14 cellular contexts compared by ENCODE assay signal in the genomic region with DNA sequence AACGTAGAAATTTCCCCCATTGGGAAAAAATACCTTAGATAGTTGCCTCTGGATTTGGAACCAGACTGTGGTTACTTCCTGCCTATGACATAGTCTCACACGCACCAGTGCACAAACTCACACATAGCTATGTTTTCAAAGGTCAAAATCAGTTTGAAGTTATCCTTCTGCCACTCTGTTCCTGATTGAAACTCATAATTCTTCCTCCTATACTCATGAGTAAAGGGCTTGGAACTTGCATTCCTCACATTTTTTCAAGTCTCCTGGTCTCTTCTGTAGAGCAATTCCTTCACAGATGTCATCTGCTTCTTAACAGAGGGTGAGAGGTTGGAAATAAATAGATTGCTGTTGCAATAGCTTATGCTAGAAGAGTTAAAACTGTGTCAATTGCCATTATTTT. TPM values are rescaled to one million over a fixed set of nuclear protein-coding genes. Genes with fewer than 3 reads are reported as not detected.
DNase-seq lines count a peak whose midpoint lies in the region; ATAC-seq, FAIRE-seq and TF ChIP-seq lines count a peak whose summit lies in the region.
"Had no signal": no experiment of that assay in that cellular context is flagged by ENCODE, and none has a peak within 500 bp of the region (broad histone marks: within the 10 kb centered on the region; RNA-seq: fewer than 3 reads in every experiment).

No MANE protein-coding gene starts in this region.

- no CpG with 5 or more reads among the region's 2 CpGs for WGBS in mesendoderm (ENCODE audit: extremely low coverage, insufficient coverage, low lambda C conversion rate)

- H3K4me3 ChIP-seq in BJ (ENCODE audit: low read depth, low read length): no peak overlapping the region
- no peak overlapping the region for H3K4me3 ChIP-seq in endothelial cell of umbilical vein (replicated peaks in 1 of 3; ENCODE audit: insufficient read depth in 1 of 3, low read depth in 1 of 3, low read length in 3 of 3)
- no peak overlapping the region for H3K4me3 ChIP-seq in mesendoderm (ENCODE audit: low read length)
- H3K4me3 ChIP-seq: K562, psoas muscle had no signal

- TF ChIP-seq CTCF in BJ (IDR thresholded peaks at IDR 0.05; ENCODE audit: insufficient read depth, low read depth, low read length) (no peak), endothelial cell of umbilical vein (IDR thresholded peaks at IDR 0.05; ENCODE audit: extremely low read depth in 1 of 2, insufficient read depth in 1 of 2, low read depth in 1 of 2, low read length in 2 of 2) (no peak)

- H4K5ac ChIP-seq in mesendoderm (ENCODE audit: low read length): no peak overlapping the region

- intact Hi-C loops in endothelial cell of umbilical vein (cut with micrococcal nuclease): loop anchor here (1.0 to 2.0 kb wide), 2 partner anchors 40 to 483 kb away; no protein-coding TSS in a partner anchor

- peak overlapping the region; percentile 16 for H3K4me2 ChIP-seq in endothelial cell of umbilical vein (ENCODE audit: insufficient read depth, low read length)
- no peak overlapping the region for H3K4me2 ChIP-seq in mesendoderm (ENCODE audit: low read length)

- no peak overlapping the region for H3K23ac ChIP-seq in mesendoderm (ENCODE audit: low read length)

- H3K18ac ChIP-seq in mesendoderm (ENCODE audit: low read length): peak overlapping the region; percentile 51

- no peak overlapping the region for H3K56ac ChIP-seq in mesendoderm (ENCODE audit: low read length)

- ATAC-seq in GM19395 (IDR thresholded peaks at IDR 0.05; ENCODE audit: unreplicated experiment) (no peak), GM21515 (IDR thresholded peaks at IDR 0.05; ENCODE audit: unreplicated experiment) (no peak)
- ATAC-seq: K562, left colon, psoas muscle had no signal

- H3K4me1 ChIP-seq in endothelial cell of umbilical vein (ENCODE audit: control insufficient read depth, extremely low read depth, insufficient read depth, low read length) (peaks cover 8% of the 10 kb centered on the region), mesendoderm (ENCODE audit: control insufficient read depth, low read depth, low read length) (no peaks in the 10 kb centered on the region)
- H3K4me1 ChIP-seq: psoas muscle had no signal

- H3K9me1 ChIP-seq in endothelial cell of umbilical vein (replicated peaks; ENCODE audit: control insufficient read depth, extremely low read depth, insufficient read depth, low read length): no peaks in the 10 kb centered on the region

- H3K36me3 ChIP-seq in BJ (ENCODE audit: control insufficient read depth, insufficient read depth, low read length) (no peaks in the 10 kb centered on the region), endothelial cell of umbilical vein (ENCODE audit: control insufficient read depth in 2 of 2, extremely low read depth in 1 of 2, insufficient read depth in 2 of 2, low read length in 2 of 2) (no peaks in the 10 kb centered on the region), mesendoderm (ENCODE audit: control insufficient read depth, insufficient read depth, low read length) (no peaks in the 10 kb centered on the region)

- no peak overlapping the region for H4K8ac ChIP-seq in mesendoderm (ENCODE audit: low read depth, low read length)

- H3K9ac ChIP-seq in endothelial cell of umbilical vein (replicated peaks; ENCODE audit: extremely low read depth, insufficient read depth, low read length) (peak overlapping the region; percentile 42), mesendoderm (ENCODE audit: low read length) (no peak overlapping the region)

- no peaks in the 10 kb centered on the region for H3K9me3 ChIP-seq in endothelial cell of umbilical vein (replicated peaks; ENCODE audit: control insufficient read depth, insufficient read depth, low read length)
- H3K9me3 ChIP-seq: psoas muscle had no signal

- peak overlapping the region; percentile 70 for H3K27ac ChIP-seq in endothelial cell of umbilical vein (ENCODE audit: insufficient read depth, low read depth, low read length)
- H3K27ac ChIP-seq in mesendoderm (ENCODE audit: low read depth, low read length): no peak overlapping the region
- H3K27ac ChIP-seq: psoas muscle had no signal

- no peak for FAIRE-seq in endothelial cell of umbilical vein (lab: Jason Lieb, UNC)
- FAIRE-seq: K562 had no signal

- no peak overlapping the region for H2AK5ac ChIP-seq in mesendoderm (ENCODE audit: low read length)

- no peak overlapping the region for H2BK120ac ChIP-seq in mesendoderm (ENCODE audit: low read depth, low read length)

- H3K79me2 ChIP-seq in endothelial cell of umbilical vein (ENCODE audit: control insufficient read depth, insufficient read depth, low read length) (no peaks in the 10 kb centered on the region), mesendoderm (ENCODE audit: control insufficient read depth, insufficient read depth, low read length) (no peaks in the 10 kb centered on the region)

- H3K79me1 ChIP-seq in mesendoderm (ENCODE audit: low read length): no peaks in the 10 kb centered on the region

- no peak overlapping the region for H2BK5ac ChIP-seq in mesendoderm (ENCODE audit: low read length)

- CTCF ChIA-PET in BJ (lab: Yijun Ruan, JAX) (interaction anchor here (1.3 to 3.0 kb wide), 2 partner anchors 507 to 542 kb away, joined by 4 to 9 read pairs; no protein-coding TSS in a partner anchor), endothelial cell of umbilical vein (lab: Charles Lee) (interaction anchor here (1.2 to 1.8 kb wide), 3 partner anchors 8 to 98 kb away, joined by 3 to 7 read pairs (median 4); no protein-coding TSS in a partner anchor)

- H3K27me3 ChIP-seq in BJ (ENCODE audit: control insufficient read depth, insufficient read depth, low read length) (no peaks in the 10 kb centered on the region), endothelial cell of umbilical vein (ENCODE audit: control insufficient read depth in 2 of 2, insufficient read depth in 2 of 2, low read length in 2 of 2) (no peaks in the 10 kb centered on the region), mesendoderm (ENCODE audit: insufficient read depth, low read length, poor library complexity) (no peaks in the 10 kb centered on the region)

- no peak overlapping the region for H3K4ac ChIP-seq in mesendoderm (ENCODE audit: low read depth, low read length)

- peak overlapping the region; percentile 86 for H2AFZ ChIP-seq in endothelial cell of umbilical vein (ENCODE audit: low read depth, low read length)

- dilution Hi-C loops in endothelial cell of umbilical vein (cut with MboI; ENCODE audit: extremely low pct_ligation_motif_present, low sequenced_read_pairs): no loop called here

- no peak for TF ChIP-seq POLR2A in endothelial cell of umbilical vein (IDR thresholded peaks at IDR 0.05; ENCODE audit: low read depth, low read length)

- no TSS peak for BruUV-seq in endothelial cell of umbilical vein (replicated peaks; lab: Mats Ljungman, UMichigan)

- DNase-seq in BJ (ENCODE audit: low read depth): peak; percentile 75
- peak; percentile 87 for DNase-seq in NCI-H226
- peak; percentile 59 for DNase-seq in endothelial cell of umbilical vein (ENCODE audit: low read depth, low spot score)
- DNase-seq in mesendoderm: peak; percentile 90
- no peak for DNase-seq in NCI-H526 treated with DMSO at 0.1 percent for 48 hours (lab: John Stamatoyannopoulos, UW)
- DNase-seq in occipital lobe (lab: John Stamatoyannopoulos, UW): no peak
- DNase-seq: activated CD4-positive, alpha-beta T cell treated with anti-CD3 and anti-CD28 coated beads for 4 hours; activated naive CD4-positive, alpha-beta T cell; CD4-positive, alpha-beta T cell; left colon; psoas muscle had no signal

- no peaks in the 10 kb centered on the region for H4K20me1 ChIP-seq in endothelial cell of umbilical vein (replicated peaks; ENCODE audit: control insufficient read depth, extremely low read depth, insufficient read depth, low read length)

- POLR2A ChIA-PET in BJ (lab: Charles Lee): interaction anchor here (0.7 kb wide), 1 partner anchor 161 kb away, joined by 4 read pairs; no protein-coding TSS in a partner anchor
- POLR2A ChIA-PET in endothelial cell of umbilical vein (lab: Charles Lee): interaction anchor here (0.6 kb wide), 1 partner anchor 11 kb away, joined by 3 read pairs; no protein-coding TSS in a partner anchor

- no peak overlapping the region for H2BK15ac ChIP-seq in mesendoderm (replicated peaks; ENCODE audit: low read depth)

TF ChIP-seq in endothelial cell of umbilical vein, 7 proteins besides CTCF, POLR2A, EP300 and RAD21:
- TF ChIP-seq GATA2 (IDR thresholded peaks at IDR 0.05; ENCODE audit: insufficient read depth, insufficient read length, low read depth, low read length) (no peak), EZH2 (IDR thresholded peaks at IDR 0.05; ENCODE audit: borderline replicate concordance, low read depth, low read length, severe bottlenecking) (no peak), MAX (IDR thresholded peaks at IDR 0.05; ENCODE audit: insufficient read depth, insufficient read length) (no peak), FOS (IDR thresholded peaks at IDR 0.05; ENCODE audit: borderline replicate concordance, insufficient read depth, low read length) (peak; percentile 5), JUN (IDR thresholded peaks at IDR 0.05; ENCODE audit: borderline replicate concordance, insufficient read depth, insufficient read length, low read depth) (peak; percentile 25), POLR2AphosphoS5 (IDR thresholded peaks at IDR 0.05; ENCODE audit: insufficient read depth, low read depth, low read length) (peak; percentile 30), MYC (IDR thresholded peaks at IDR 0.05; ENCODE audit: low read depth, low read length) (no peak)

RNA-seq across cellular contexts. Expression of gene POSTN, which starts 18.6 kb away (rescaled TPM):
- polyA plus RNA-seq in BJ (2011; rRNA removed) (235 and 341 TPM in 2 replicates), endothelial cell of umbilical vein (0.29 and 0.41 TPM in 2 replicates)
- 59.1 and 66.8 TPM in 2 replicates for polyA minus RNA-seq in BJ (2011; rRNA and poly(A)+ RNA removed)
- total RNA-seq in endothelial cell of umbilical vein (0.29 and 0.55 TPM in 2 replicates), occipital lobe (3.4 TPM)
- 0.63 and 0.85 TPM in 2 replicates for polyA plus RNA-seq in endothelial cell of umbilical vein (2011; cell fraction: cytosol; rRNA removed)
- 1.0 and 1.6 TPM in 2 replicates for polyA plus RNA-seq in endothelial cell of umbilical vein (2011; cell fraction: nucleus; rRNA removed)
- 3.3 and 6.9 TPM in 2 replicates for polyA plus RNA-seq in endothelial cell of umbilical vein (2012)
- 0.70 and 1.6 TPM in 2 replicates for polyA minus RNA-seq in endothelial cell of umbilical vein
- polyA minus RNA-seq in endothelial cell of umbilical vein (2011; cell fraction: cytosol; rRNA and poly(A)+ RNA removed): not detected
- polyA minus RNA-seq in endothelial cell of umbilical vein (2011; cell fraction: nucleus; rRNA and poly(A)+ RNA removed): 0.96 and 1.2 TPM in 2 replicates
- 2.3 TPM for polyA plus RNA-seq in mesendoderm (2013, experiment 1 of 2)
- polyA plus RNA-seq in mesendoderm (2013, experiment 2 of 2): 2.7 TPM
- total RNA-seq: CD4-positive, alpha-beta T cell had no signal

Comparison
In these comparisons a context has a peak if more than half of its experiments do, and no peak if none do; other contexts are left out.
1. DNase-seq: peak in BJ (single experiment), NCI-H226 (single experiment), endothelial cell of umbilical vein (single experiment) and mesendoderm (single experiment); none in NCI-H526 treated with DMSO at 0.1 percent for 48 hours (single experiment) and occipital lobe (single experiment).